In the genomic region with DNA sequence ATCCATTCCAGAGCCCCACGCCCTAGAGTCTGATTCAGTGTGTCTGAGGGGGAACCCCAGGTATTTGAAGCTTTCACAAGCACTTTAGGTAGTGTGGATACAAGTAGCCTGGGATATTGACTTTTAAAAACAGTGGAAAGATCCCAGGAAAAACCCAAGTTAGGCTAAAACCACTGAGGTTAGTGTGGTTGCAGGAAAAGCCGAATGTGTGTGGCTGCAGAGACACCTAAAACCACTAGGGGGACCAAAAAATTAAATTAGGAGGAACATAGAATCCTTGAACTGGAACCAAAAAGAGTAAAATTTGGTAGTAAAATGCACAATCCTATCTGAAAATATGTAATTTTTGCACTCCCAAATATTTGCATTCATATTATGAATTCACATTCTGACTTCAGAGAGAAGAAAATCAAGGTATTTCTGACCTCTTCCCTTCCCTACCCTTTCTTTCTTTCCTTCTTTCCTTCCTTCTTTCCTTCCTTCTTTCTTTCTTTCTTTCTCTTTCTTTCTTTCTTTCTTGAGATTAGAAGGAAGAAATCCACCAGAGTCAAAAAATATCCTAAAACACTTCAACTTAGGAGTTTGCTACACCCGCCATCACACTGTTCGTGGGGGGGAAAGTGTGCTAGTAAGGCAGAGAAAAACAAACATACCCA, we compare ENCODE assay signal across 9 cellular contexts. TPM values are rescaled to one million over a fixed set of nuclear protein-coding genes. Genes with fewer than 3 reads are reported as not detected.
DNase-seq lines count a peak whose midpoint lies in the region; ATAC-seq and TF ChIP-seq lines count a peak whose summit lies in the region.
"Had no signal": no experiment of that assay in that cellular context is flagged by ENCODE, and none has a peak within 500 bp of the region (broad histone marks: within the 10 kb centered on the region; RNA-seq: fewer than 3 reads in every experiment).

No MANE protein-coding gene starts in this region.

- H4K91ac ChIP-seq in IMR-90 (ENCODE audit: insufficient read depth, low read depth, low read length): no peak overlapping the region

- dilution Hi-C loops in IMR-90 (cut with HindIII; ENCODE audit: low sequenced_read_pairs, unreplicated experiment): no loop called here

- TF ChIP-seq CTCF in GM20000 (IDR thresholded peaks at IDR 0.05; ENCODE audit: extremely low read depth, missing control alignments): peak; percentile 55
- peak; percentile 55 for TF ChIP-seq CTCF in IMR-90 (conservative IDR thresholded peaks at IDR 0.05; ENCODE audit: low read depth, low read length)

- no peak overlapping the region for H2AK5ac ChIP-seq in IMR-90 (ENCODE audit: low read depth, low read length)

- peaks cover 2% of the 10 kb centered on the region for H3K4me1 Mint-ChIP-seq in memory B cell

- H3K4me3 Mint-ChIP-seq in memory B cell: no peak overlapping the region
- H3K4me3 Mint-ChIP-seq: activated T-cell treated with anti-CD3 and anti-CD28 coated beads, Interleukin-2, amount 50 U/mL, for 4 hours had no signal

- H2BK15ac ChIP-seq in IMR-90 (ENCODE audit: low read depth, low read length): no peak overlapping the region

- H3K79me1 ChIP-seq in IMR-90 (ENCODE audit: low read depth in 1 of 2, low read length in 2 of 2): no peaks in the 10 kb centered on the region

- no peak overlapping the region for H3K4me2 ChIP-seq in IMR-90 (ENCODE audit: low read depth, low read length)

- POLR2A ChIA-PET in IMR-90 (lab: Charles Lee; ENCODE audit: unreplicated experiment): no interaction called here

- H3K9me3 ChIP-seq in IMR-90 (ENCODE audit: control insufficient read depth, insufficient read depth, low read length): no peaks in the 10 kb centered on the region

- intact Hi-C loops in IMR-90 (cut with micrococcal nuclease): loop anchor here (5.0 kb wide), 2 partner anchors 140 to 155 kb away; partner anchors contain the start of gene PYROXD1
- intact Hi-C loops in posterior cingulate gyrus (cut with DNase I): no loop called here

- 0 out of 2 replicates have a peak, but pooled peaks have one; percentile 32 for TF ChIP-seq RAD21 in IMR-90 (IDR thresholded peaks at IDR 0.05; ENCODE audit: low read length)

- no peak overlapping the region for H3K27ac ChIP-seq in IMR-90 (ENCODE audit: insufficient read depth, low read length)

- in situ Hi-C loops in IMR-90 (cut with MboI; ENCODE audit: low sequenced_read_pairs): no loop called here

- no peak overlapping the region for H3K27ac Mint-ChIP-seq in memory B cell

- H3K36me3 Mint-ChIP-seq in memory B cell: no peaks in the 10 kb centered on the region

- no peak overlapping the region for H3K4me3 ChIP-seq in IMR-90 (ENCODE audit: insufficient read depth, low read depth, low read length)

- H3K9me1 ChIP-seq in IMR-90 (ENCODE audit: insufficient read depth, low read length): no peaks in the 10 kb centered on the region

- no peak overlapping the region for H3K9ac ChIP-seq in IMR-90 (ENCODE audit: low read depth, low read length)

- no TSS peak for BruUV-seq in IMR-90 (replicated peaks; lab: Mats Ljungman, UMichigan)

- H4K5ac ChIP-seq in IMR-90 (ENCODE audit: low read depth, low read length): no peak overlapping the region

- no peak overlapping the region for H3K4ac ChIP-seq in IMR-90 (ENCODE audit: low read depth, low read length)

- no peak overlapping the region for H3K56ac ChIP-seq in IMR-90 (ENCODE audit: extremely low read depth, insufficient read depth, low read length)

- DNase-seq in SKM-1 treated with dmso at 0.1 percent for 144 hours (lab: John Stamatoyannopoulos, UW; ENCODE audit: unreplicated experiment) (peak; percentile 0), SKM-1 (lab: John Stamatoyannopoulos, UW; ENCODE audit: unreplicated experiment) (no peak), GM20000 (ENCODE audit: low spot score) (peak; percentile 10), IMR-90 (peak; percentile 2), astrocyte of the hippocampus (ENCODE audit: low read depth, low spot score) (peak; percentile 39), memory B cell (ENCODE audit: low spot score in 2 of 2) (peak in 1 of 2 donors; percentile 2), posterior cingulate gyrus (no peak)
- DNase-seq in activated CD4-positive, alpha-beta T cell treated with anti-CD3 and anti-CD28 coated beads for 48 hours: no peak
- DNase-seq: activated T-cell treated with anti-CD3 and anti-CD28 coated beads, Interleukin-2, amount 50 U/mL, for 4 hours had no signal

- no peaks in the 10 kb centered on the region for H3K4me1 ChIP-seq in IMR-90 (ENCODE audit: control insufficient read depth, insufficient read depth, low read length)

- H3K36me3 ChIP-seq in IMR-90 (ENCODE audit: control insufficient read depth, insufficient read depth, low read length): no peaks in the 10 kb centered on the region

- no peak overlapping the region for H2BK120ac ChIP-seq in IMR-90 (ENCODE audit: low read depth, low read length)

- H3K27me3 ChIP-seq in IMR-90 (ENCODE audit: control insufficient read depth, insufficient read depth, low read length): no peaks in the 10 kb centered on the region

- no peak overlapping the region for H3K23ac ChIP-seq in IMR-90 (ENCODE audit: low read depth, low read length)

- H4K8ac ChIP-seq in IMR-90 (ENCODE audit: low read depth in 2 of 2, low read length in 2 of 2): no peak overlapping the region

- H2BK5ac ChIP-seq in IMR-90 (ENCODE audit: low read depth, low read length, poor library complexity, severe bottlenecking): no peak overlapping the region

- H2AFZ ChIP-seq in IMR-90 (replicated peaks; ENCODE audit: low read length, poor library complexity): no peak overlapping the region

- CTCF ChIA-PET in IMR-90 (lab: Yijun Ruan, JAX): interaction anchor here (0.6 to 2.0 kb wide), 4 partner anchors 24 to 154 kb away, joined by 3 to 5 read pairs (median 3); partner anchors contain the start of gene PYROXD1

- no peak overlapping the region for H2BK20ac ChIP-seq in IMR-90 (ENCODE audit: low read depth, low read length)

- H3K18ac ChIP-seq in IMR-90 (ENCODE audit: low read depth, low read length): no peak overlapping the region

- H3K14ac ChIP-seq in IMR-90 (replicated peaks; ENCODE audit: low read depth, low read length): no peak overlapping the region

- no CpG with 5 or more reads among the region's 4 CpGs for WGBS in IMR-90 (ENCODE audit: extremely low coverage in 2 of 2, insufficient read length in 1 of 2), 2 experiments

- H4K20me1 ChIP-seq in IMR-90 (ENCODE audit: insufficient read depth, low read length): no peaks in the 10 kb centered on the region

- no peaks in the 10 kb centered on the region for H3K9me3 Mint-ChIP-seq in memory B cell
- H3K9me3 Mint-ChIP-seq: activated T-cell treated with anti-CD3 and anti-CD28 coated beads, Interleukin-2, amount 50 U/mL, for 4 hours had no signal

- H3K27me3 Mint-ChIP-seq in memory B cell: peaks cover under 1% of the 10 kb centered on the region

- ATAC-seq in IMR-90 (ENCODE audit: low read depth) (peak; percentile 72), memory B cell (ENCODE audit: low read depth) (peak; percentile 42)

- no peak overlapping the region for H2AK9ac ChIP-seq in IMR-90 (replicated peaks; ENCODE audit: low read depth, low read length, poor library complexity)

- no peak for TF ChIP-seq POLR2A in IMR-90 (IDR thresholded peaks at IDR 0.05; ENCODE audit: low read depth, low read length)

TF ChIP-seq in IMR-90, 13 proteins besides CTCF, POLR2A, EP300 and RAD21:
- TF ChIP-seq CEBPB (IDR thresholded peaks at IDR 0.05; ENCODE audit: low read depth, low read length): no peak
- TF ChIP-seq SMC3 (IDR thresholded peaks at IDR 0.05; ENCODE audit: low read depth, low read length): peak; percentile 23
TF ChIP-seq in IMR-90: peak in this region for 1.

RNA-seq across cellular contexts. Expression of gene SLCO1A2, which starts 37.8 kb away (rescaled TPM):
- not detected in 2 replicates for total RNA-seq in IMR-90 (2012; rRNA removed)
- polyA plus RNA-seq in IMR-90 (2012; rRNA removed): not detected in 2 replicates
- polyA plus RNA-seq in IMR-90 (2012; cell fraction: cytosol; rRNA removed): not detected in 2 replicates
- 0.03 TPM in 1 of 2 replicates, not detected in the other for polyA plus RNA-seq in IMR-90 (2012; cell fraction: nucleus; rRNA removed; ENCODE audit: low replicate concordance)
- total RNA-seq: activated T-cell treated with anti-CD3 and anti-CD28 coated beads, Interleukin-2, amount 50 U/mL, for 4 hours had no signal

Comparison
In these comparisons a context has a peak if more than half of its experiments do, and no peak if none do; other contexts are left out.
1. DNase-seq: peak in SKM-1 treated with dmso at 0.1 percent for 144 hours (single experiment), GM20000 (single experiment), IMR-90 (single experiment) and astrocyte of the hippocampus (single experiment); none in SKM-1 (single experiment), posterior cingulate gyrus (0 of 10) and activated CD4-positive, alpha-beta T cell treated with anti-CD3 and anti-CD28 coated beads for 48 hours (single experiment).